In the genomic region with DNA sequence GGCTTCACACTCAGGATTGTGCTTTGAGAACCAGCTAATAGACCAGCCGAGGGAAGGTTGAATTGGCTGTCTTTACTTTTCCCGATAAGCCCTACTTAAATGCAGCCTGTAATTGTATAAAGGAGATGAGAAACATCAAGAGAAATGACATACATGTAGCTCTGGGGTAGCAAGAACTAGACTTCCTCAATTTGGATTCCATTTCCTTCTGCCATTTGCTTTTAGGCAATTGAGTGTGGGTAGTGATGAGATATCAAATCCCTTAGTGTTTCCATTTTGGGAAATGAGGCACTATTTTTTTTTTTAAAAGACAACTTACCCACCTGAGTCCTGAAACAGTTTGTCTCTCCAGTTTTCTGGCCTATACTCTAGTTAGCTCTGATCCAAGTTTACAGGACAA, we compare ENCODE assay signal across 1 cellular context.
TF ChIP-seq lines count a peak whose summit lies in the region.

No MANE protein-coding gene starts in this region.

TF ChIP-seq in endothelial cell of umbilical vein, 7 proteins besides CTCF, POLR2A, EP300 and RAD21:
- TF ChIP-seq GATA2 (IDR thresholded peaks at IDR 0.05; ENCODE audit: insufficient read depth, insufficient read length, low read depth, low read length) (no peak), EZH2 (IDR thresholded peaks at IDR 0.05; ENCODE audit: borderline replicate concordance, low read depth, low read length, severe bottlenecking) (no peak), FOS (IDR thresholded peaks at IDR 0.05; ENCODE audit: borderline replicate concordance, insufficient read depth, low read length) (no peak), MYC (IDR thresholded peaks at IDR 0.05; ENCODE audit: low read depth, low read length) (no peak)
